ENCODE assay signal across 1 cellular context in the genomic region with DNA sequence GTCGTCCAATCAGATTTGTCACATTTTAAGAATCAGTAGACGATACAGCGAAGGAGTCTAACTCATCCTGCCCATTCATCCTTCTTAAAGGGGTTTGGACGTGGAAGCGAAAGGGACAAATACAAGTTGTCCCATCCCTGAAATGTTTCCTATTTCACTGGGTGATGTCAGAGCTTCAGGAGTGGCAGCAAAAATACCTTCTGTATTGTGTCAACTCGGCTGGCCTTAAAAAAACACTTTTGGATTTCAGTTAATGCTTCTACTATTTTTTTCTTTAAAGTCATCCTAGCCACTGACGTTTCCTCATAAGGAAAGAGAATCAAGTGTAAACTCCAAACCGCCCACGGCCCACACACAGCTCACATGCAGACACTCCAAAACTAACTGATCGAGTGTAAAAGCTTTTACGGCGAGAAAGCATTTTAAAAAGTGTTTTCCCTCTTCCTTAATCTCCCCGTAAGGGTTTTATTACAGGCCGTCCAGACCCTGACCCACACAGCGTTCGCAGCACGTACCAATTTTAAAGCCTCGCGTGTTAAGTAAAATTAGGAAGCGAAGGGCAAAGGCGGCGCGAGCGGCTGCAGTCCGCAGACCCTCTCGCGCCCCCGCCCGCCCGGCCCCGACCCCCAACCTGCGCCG.
TF ChIP-seq lines count a peak whose summit lies in the region.

No MANE protein-coding gene starts in this region.

TF ChIP-seq in HepG2, 621 proteins besides CTCF, POLR2A, EP300 and RAD21 (continued from another document and continues in another):
- TF ChIP-seq, protein P1, sequence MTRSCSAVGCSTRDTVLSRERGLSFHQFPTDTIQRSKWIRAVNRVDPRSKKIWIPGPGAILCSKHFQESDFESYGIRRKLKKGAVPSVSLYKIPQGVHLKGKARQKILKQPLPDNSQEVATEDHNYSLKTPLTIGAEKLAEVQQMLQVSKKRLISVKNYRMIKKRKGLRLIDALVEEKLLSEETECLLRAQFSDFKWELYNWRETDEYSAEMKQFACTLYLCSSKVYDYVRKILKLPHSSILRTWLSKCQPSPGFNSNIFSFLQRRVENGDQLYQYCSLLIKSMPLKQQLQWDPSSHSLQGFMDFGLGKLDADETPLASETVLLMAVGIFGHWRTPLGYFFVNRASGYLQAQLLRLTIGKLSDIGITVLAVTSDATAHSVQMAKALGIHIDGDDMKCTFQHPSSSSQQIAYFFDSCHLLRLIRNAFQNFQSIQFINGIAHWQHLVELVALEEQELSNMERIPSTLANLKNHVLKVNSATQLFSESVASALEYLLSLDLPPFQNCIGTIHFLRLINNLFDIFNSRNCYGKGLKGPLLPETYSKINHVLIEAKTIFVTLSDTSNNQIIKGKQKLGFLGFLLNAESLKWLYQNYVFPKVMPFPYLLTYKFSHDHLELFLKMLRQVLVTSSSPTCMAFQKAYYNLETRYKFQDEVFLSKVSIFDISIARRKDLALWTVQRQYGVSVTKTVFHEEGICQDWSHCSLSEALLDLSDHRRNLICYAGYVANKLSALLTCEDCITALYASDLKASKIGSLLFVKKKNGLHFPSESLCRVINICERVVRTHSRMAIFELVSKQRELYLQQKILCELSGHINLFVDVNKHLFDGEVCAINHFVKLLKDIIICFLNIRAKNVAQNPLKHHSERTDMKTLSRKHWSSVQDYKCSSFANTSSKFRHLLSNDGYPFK (CRISPR knock-in tag; IDR thresholded peaks at IDR 0.05; ENCODE audit: borderline replicate concordance), result no peak
- TF ChIP-seq ATRX (CRISPR knock-in tag; IDR thresholded peaks at IDR 0.05; ENCODE audit: borderline replicate concordance), result no peak
- TF ChIP-seq, protein P2, sequence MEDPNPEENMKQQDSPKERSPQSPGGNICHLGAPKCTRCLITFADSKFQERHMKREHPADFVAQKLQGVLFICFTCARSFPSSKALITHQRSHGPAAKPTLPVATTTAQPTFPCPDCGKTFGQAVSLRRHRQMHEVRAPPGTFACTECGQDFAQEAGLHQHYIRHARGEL (CRISPR knock-in tag; IDR thresholded peaks at IDR 0.05), result no peak
- TF ChIP-seq NRL (CRISPR knock-in tag; IDR thresholded peaks at IDR 0.05; ENCODE audit: borderline replicate concordance), result no peak
- no peak for TF ChIP-seq DNMT1 (CRISPR knock-in tag; IDR thresholded peaks at IDR 0.05)
- 0 out of 2 replicates have a peak, but pooled peaks have one; percentile 13 for TF ChIP-seq CREB1 (IDR thresholded peaks at IDR 0.05)
- TF ChIP-seq CREB1 (CRISPR knock-in tag; IDR thresholded peaks at IDR 0.05), result no peak
- no peak for TF ChIP-seq ZNF75D (CRISPR knock-in tag; IDR thresholded peaks at IDR 0.05; ENCODE audit: borderline replicate concordance)
- TF ChIP-seq, protein P3, sequence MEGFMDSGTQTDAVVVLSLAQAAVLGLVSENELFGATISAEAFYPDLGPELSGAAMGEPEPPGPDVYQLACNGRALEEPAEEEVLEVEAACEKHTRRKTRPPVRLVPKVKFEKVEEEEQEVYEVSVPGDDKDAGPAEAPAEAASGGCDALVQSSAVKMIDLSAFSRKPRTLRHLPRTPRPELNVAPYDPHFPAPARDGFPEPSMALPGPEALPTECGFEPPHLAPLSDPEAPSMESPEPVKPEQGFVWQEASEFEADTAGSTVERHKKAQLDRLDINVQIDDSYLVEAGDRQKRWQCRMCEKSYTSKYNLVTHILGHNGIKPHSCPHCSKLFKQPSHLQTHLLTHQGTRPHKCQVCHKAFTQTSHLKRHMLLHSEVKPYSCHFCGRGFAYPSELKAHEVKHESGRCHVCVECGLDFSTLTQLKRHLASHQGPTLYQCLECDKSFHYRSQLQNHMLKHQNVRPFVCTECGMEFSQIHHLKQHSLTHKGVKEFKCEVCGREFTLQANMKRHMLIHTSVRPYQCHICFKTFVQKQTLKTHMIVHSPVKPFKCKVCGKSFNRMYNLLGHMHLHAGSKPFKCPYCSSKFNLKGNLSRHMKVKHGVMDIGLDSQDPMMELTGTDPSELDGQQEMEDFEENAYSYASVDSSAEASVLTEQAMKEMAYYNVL (CRISPR knock-in tag; IDR thresholded peaks at IDR 0.05; ENCODE audit: borderline replicate concordance), result no peak
- TF ChIP-seq, protein P4, sequence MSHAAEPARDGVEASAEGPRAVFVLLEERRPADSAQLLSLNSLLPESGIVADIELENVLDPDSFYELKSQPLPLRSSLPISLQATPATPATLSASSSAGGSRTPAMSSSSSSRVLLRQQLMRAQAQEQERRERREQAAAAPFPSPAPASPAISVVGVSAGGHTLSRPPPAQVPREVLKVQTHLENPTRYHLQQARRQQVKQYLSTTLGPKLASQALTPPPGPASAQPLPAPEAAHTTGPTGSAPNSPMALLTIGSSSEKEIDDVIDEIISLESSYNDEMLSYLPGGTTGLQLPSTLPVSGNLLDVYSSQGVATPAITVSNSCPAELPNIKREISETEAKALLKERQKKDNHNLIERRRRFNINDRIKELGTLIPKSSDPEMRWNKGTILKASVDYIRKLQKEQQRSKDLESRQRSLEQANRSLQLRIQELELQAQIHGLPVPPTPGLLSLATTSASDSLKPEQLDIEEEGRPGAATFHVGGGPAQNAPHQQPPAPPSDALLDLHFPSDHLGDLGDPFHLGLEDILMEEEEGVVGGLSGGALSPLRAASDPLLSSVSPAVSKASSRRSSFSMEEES (CRISPR knock-in tag; IDR thresholded peaks at IDR 0.05), result no peak
- no peak for TF ChIP-seq ZNF839 (CRISPR knock-in tag; IDR thresholded peaks at IDR 0.05; ENCODE audit: borderline replicate concordance)
- TF ChIP-seq, protein P5, sequence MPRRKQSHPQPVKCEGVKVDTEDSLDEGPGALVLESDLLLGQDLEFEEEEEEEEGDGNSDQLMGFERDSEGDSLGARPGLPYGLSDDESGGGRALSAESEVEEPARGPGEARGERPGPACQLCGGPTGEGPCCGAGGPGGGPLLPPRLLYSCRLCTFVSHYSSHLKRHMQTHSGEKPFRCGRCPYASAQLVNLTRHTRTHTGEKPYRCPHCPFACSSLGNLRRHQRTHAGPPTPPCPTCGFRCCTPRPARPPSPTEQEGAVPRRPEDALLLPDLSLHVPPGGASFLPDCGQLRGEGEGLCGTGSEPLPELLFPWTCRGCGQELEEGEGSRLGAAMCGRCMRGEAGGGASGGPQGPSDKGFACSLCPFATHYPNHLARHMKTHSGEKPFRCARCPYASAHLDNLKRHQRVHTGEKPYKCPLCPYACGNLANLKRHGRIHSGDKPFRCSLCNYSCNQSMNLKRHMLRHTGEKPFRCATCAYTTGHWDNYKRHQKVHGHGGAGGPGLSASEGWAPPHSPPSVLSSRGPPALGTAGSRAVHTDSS (CRISPR knock-in tag; conservative IDR thresholded peaks at IDR 0.05), result no peak
- TF ChIP-seq, protein P6, sequence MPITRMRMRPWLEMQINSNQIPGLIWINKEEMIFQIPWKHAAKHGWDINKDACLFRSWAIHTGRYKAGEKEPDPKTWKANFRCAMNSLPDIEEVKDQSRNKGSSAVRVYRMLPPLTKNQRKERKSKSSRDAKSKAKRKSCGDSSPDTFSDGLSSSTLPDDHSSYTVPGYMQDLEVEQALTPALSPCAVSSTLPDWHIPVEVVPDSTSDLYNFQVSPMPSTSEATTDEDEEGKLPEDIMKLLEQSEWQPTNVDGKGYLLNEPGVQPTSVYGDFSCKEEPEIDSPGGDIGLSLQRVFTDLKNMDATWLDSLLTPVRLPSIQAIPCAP (CRISPR knock-in tag; IDR thresholded peaks at IDR 0.05; ENCODE audit: low read depth), result no peak
- TF ChIP-seq HDAC1 (CRISPR knock-in tag; IDR thresholded peaks at IDR 0.05), result no peak
- TF ChIP-seq, protein P7, sequence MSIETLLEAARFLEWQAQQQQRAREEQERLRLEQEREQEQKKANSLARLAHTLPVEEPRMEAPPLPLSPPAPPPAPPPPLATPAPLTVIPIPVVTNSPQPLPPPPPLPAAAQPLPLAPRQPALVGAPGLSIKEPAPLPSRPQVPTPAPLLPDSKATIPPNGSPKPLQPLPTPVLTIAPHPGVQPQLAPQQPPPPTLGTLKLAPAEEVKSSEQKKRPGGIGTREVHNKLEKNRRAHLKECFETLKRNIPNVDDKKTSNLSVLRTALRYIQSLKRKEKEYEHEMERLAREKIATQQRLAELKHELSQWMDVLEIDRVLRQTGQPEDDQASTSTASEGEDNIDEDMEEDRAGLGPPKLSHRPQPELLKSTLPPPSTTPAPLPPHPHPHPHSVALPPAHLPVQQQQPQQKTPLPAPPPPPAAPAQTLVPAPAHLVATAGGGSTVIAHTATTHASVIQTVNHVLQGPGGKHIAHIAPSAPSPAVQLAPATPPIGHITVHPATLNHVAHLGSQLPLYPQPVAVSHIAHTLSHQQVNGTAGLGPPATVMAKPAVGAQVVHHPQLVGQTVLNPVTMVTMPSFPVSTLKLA (IDR thresholded peaks at IDR 0.05), result no peak
- TF ChIP-seq, protein P8, sequence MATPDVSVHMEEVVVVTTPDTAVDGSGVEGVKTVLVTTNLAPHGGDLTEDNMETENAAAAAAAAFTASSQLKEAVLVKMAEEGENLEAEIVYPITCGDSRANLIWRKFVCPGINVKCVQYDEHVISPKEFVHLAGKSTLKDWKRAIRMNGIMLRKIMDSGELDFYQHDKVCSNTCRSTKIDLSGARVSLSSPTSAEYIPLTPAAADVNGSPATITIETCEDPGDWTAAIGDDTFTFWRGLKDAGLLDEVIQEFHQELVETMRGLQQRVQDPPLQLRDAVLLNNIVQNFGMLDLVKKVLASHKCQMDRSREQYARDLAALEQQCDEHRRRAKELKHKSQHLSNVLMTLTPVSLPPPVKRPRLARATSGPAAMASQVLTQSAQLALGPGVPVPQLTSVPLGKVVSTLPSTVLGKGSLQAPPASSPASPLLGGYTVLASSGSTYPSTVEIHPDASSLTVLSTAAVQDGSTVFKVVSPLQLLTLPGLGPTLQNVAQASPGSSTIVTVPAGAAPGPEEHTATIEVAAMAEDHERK (CRISPR knock-in tag; IDR thresholded peaks at IDR 0.05; ENCODE audit: low read depth), result no peak
- TF ChIP-seq HIVEP1 (CRISPR knock-in tag; IDR thresholded peaks at IDR 0.05), result no peak
- no peak for TF ChIP-seq ZNF451 (CRISPR knock-in tag; IDR thresholded peaks at IDR 0.05)
- TF ChIP-seq ZSCAN20 (CRISPR knock-in tag; IDR thresholded peaks at IDR 0.05; ENCODE audit: borderline replicate concordance), result no peak; the same call in 1 of the 2 replicates
- no peak for TF ChIP-seq TBP (CRISPR knock-in tag; IDR thresholded peaks at IDR 0.05)
- TF ChIP-seq ZNF672 (CRISPR knock-in tag; IDR thresholded peaks at IDR 0.05), result no peak
- TF ChIP-seq, protein P9, sequence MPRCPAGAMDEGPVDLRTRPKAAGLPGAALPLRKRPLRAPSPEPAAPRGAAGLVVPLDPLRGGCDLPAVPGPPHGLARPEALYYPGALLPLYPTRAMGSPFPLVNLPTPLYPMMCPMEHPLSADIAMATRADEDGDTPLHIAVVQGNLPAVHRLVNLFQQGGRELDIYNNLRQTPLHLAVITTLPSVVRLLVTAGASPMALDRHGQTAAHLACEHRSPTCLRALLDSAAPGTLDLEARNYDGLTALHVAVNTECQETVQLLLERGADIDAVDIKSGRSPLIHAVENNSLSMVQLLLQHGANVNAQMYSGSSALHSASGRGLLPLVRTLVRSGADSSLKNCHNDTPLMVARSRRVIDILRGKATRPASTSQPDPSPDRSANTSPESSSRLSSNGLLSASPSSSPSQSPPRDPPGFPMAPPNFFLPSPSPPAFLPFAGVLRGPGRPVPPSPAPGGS (CRISPR knock-in tag; IDR thresholded peaks at IDR 0.05), result no peak
- TF ChIP-seq RFX3 (CRISPR knock-in tag; IDR thresholded peaks at IDR 0.05), result no peak
- TF ChIP-seq FOXP1 (IDR thresholded peaks at IDR 0.05), result no peak
- TF ChIP-seq FOXP1 (CRISPR knock-in tag; IDR thresholded peaks at IDR 0.05), result no peak
- no peak for TF ChIP-seq GATA4 (IDR thresholded peaks at IDR 0.05; ENCODE audit: borderline replicate concordance, low read depth)
- no peak for TF ChIP-seq RBFOX2 (IDR thresholded peaks at IDR 0.05; ENCODE audit: low read depth, low read length)
- no peak for TF ChIP-seq ZMAT3 (CRISPR knock-in tag; conservative IDR thresholded peaks at IDR 0.05)
- TF ChIP-seq, protein P10, sequence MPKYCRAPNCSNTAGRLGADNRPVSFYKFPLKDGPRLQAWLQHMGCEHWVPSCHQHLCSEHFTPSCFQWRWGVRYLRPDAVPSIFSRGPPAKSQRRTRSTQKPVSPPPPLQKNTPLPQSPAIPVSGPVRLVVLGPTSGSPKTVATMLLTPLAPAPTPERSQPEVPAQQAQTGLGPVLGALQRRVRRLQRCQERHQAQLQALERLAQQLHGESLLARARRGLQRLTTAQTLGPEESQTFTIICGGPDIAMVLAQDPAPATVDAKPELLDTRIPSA (CRISPR knock-in tag; IDR thresholded peaks at IDR 0.05; ENCODE audit: borderline replicate concordance), result no peak; the same call in 1 of the 2 replicates
- no peak for TF ChIP-seq HNF4A (CRISPR knock-in tag; IDR thresholded peaks at IDR 0.05)
- TF ChIP-seq RORA (CRISPR knock-in tag; IDR thresholded peaks at IDR 0.05), result 0 out of 2 replicates have a peak, but pooled peaks have one; percentile 80
- no peak for TF ChIP-seq TP53 (CRISPR knock-in tag; conservative IDR thresholded peaks at IDR 0.05)
- no peak for TF ChIP-seq PLRG1 (conservative IDR thresholded peaks at IDR 0.05)
- TF ChIP-seq, protein P11, sequence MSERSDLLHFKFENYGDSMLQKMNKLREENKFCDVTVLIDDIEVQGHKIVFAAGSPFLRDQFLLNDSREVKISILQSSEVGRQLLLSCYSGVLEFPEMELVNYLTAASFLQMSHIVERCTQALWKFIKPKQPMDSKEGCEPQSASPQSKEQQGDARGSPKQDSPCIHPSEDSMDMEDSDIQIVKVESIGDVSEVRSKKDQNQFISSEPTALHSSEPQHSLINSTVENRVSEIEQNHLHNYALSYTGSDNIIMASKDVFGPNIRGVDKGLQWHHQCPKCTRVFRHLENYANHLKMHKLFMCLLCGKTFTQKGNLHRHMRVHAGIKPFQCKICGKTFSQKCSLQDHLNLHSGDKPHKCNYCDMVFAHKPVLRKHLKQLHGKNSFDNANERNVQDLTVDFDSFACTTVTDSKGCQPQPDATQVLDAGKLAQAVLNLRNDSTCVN (CRISPR knock-in tag; IDR thresholded peaks at IDR 0.05; ENCODE audit: borderline replicate concordance), result no peak
- TF ChIP-seq, protein P12, sequence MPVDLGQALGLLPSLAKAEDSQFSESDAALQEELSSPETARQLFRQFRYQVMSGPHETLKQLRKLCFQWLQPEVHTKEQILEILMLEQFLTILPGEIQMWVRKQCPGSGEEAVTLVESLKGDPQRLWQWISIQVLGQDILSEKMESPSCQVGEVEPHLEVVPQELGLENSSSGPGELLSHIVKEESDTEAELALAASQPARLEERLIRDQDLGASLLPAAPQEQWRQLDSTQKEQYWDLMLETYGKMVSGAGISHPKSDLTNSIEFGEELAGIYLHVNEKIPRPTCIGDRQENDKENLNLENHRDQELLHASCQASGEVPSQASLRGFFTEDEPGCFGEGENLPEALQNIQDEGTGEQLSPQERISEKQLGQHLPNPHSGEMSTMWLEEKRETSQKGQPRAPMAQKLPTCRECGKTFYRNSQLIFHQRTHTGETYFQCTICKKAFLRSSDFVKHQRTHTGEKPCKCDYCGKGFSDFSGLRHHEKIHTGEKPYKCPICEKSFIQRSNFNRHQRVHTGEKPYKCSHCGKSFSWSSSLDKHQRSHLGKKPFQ (CRISPR knock-in tag; IDR thresholded peaks at IDR 0.05; ENCODE audit: insufficient replicate concordance), result peak; percentile 83
- no peak for TF ChIP-seq ZNF253 (CRISPR knock-in tag; IDR thresholded peaks at IDR 0.05; ENCODE audit: borderline replicate concordance)
- TF ChIP-seq JUNB (CRISPR knock-in tag; IDR thresholded peaks at IDR 0.05; ENCODE audit: borderline replicate concordance), result no peak
- TF ChIP-seq ZFP90 (CRISPR knock-in tag; IDR thresholded peaks at IDR 0.05; ENCODE audit: borderline replicate concordance), result no peak
- TF ChIP-seq ZNF549 (CRISPR knock-in tag; IDR thresholded peaks at IDR 0.05), result no peak; the same call in 1 of the 2 replicates
- no peak for TF ChIP-seq IKZF4 (CRISPR knock-in tag; IDR thresholded peaks at IDR 0.05; ENCODE audit: borderline replicate concordance, low read depth, not compliant biosample characterization)
- no peak for TF ChIP-seq ZNF790 (CRISPR knock-in tag; IDR thresholded peaks at IDR 0.05; ENCODE audit: borderline replicate concordance)
- no peak for TF ChIP-seq DPF2 (CRISPR knock-in tag; IDR thresholded peaks at IDR 0.05; ENCODE audit: borderline replicate concordance, low read depth)
- no peak for TF ChIP-seq POLR2AphosphoS5 (IDR thresholded peaks at IDR 0.05; ENCODE audit: low read depth, low read length)
